Comparison of ENCODE assay signal across 1 cellular context in the genomic region with DNA sequence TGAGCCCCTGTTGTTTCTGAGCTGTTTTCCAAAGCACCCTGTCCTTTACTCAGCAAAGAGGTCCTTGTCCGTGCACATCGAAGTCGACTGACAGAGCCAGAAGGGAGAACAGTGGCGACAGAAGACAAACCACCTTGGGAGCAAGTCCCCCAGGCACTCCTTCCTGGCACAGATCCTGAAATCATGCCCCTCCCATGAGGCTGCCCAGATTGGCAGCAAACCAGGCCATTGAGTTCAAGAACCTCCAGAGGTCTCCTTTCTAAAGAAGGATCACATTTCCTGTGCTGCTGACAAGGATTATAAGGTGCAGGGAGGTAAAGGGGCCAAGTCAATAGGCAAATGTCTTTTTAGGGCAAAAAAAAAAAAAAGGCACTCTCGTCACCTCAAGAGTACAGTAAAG.
TF ChIP-seq lines count a peak whose summit lies in the region.

No MANE protein-coding gene starts in this region.

TF ChIP-seq in GM23338, 12 proteins besides CTCF, POLR2A, EP300 and RAD21 (continued from another document):
- TF ChIP-seq ZNF462 (CRISPR knock-in tag; IDR thresholded peaks at IDR 0.05) (no peak), ZNF114 (CRISPR knock-in tag; IDR thresholded peaks at IDR 0.05) (no peak)
- TF ChIP-seq, protein P1, sequence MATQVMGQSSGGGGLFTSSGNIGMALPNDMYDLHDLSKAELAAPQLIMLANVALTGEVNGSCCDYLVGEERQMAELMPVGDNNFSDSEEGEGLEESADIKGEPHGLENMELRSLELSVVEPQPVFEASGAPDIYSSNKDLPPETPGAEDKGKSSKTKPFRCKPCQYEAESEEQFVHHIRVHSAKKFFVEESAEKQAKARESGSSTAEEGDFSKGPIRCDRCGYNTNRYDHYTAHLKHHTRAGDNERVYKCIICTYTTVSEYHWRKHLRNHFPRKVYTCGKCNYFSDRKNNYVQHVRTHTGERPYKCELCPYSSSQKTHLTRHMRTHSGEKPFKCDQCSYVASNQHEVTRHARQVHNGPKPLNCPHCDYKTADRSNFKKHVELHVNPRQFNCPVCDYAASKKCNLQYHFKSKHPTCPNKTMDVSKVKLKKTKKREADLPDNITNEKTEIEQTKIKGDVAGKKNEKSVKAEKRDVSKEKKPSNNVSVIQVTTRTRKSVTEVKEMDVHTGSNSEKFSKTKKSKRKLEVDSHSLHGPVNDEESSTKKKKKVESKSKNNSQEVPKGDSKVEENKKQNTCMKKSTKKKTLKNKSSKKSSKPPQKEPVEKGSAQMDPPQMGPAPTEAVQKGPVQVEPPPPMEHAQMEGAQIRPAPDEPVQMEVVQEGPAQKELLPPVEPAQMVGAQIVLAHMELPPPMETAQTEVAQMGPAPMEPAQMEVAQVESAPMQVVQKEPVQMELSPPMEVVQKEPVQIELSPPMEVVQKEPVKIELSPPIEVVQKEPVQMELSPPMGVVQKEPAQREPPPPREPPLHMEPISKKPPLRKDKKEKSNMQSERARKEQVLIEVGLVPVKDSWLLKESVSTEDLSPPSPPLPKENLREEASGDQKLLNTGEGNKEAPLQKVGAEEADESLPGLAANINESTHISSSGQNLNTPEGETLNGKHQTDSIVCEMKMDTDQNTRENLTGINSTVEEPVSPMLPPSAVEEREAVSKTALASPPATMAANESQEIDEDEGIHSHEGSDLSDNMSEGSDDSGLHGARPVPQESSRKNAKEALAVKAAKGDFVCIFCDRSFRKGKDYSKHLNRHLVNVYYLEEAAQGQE (IDR thresholded peaks at IDR 0.05; ENCODE audit: unreplicated experiment): no peak
